8 cellular contexts compared by ENCODE assay signal in the genomic region with DNA sequence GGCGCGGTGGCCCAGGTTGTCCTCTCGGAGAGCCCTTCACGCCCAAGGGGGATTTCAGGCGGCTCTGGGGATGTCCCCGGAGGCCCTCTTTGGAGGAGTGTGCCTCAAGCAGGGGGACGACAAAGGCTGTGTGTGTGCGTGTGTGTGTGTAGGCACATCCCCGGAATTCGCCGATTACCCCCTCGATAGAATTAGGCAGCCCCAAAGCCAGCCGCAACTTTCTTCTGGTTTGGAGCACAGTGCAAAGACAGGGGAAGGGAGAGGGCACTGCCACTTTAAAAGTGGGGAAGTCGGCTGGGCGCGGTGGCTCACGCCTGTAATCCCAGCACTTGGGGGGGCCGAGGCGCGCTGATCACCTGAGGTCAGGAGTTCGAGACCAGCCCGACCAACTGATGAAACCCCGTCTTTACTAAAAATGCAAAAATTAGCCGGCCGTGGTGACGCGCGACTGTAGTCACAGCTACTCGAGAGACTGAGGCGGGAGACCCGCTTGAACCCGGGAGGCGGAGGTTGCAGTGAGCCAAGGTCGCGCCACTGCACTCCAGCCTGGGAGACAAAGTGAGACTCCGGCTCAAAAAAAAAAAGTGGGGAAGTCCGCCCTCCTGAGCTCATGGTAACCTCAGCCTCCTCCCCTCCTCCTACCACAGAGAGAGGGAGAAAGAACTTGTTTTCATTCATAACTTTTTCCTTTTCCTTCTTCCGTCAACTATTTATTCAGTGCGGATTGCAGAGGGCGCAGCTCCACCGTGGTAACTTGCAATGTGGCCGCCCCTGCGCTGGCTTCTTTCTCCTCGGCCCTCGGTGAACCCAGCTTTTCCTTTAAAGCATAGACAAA. TPM values are rescaled to one million over a fixed set of nuclear protein-coding genes. Genes with fewer than 3 reads are reported as not detected.
DNase-seq lines count a peak whose midpoint lies in the region; ATAC-seq, FAIRE-seq and TF ChIP-seq lines count a peak whose summit lies in the region.

No MANE protein-coding gene starts in this region.

- TF ChIP-seq RAD21 in K562 (CRISPR knock-in tag; conservative IDR thresholded peaks at IDR 0.05 in 1 of 2, IDR thresholded peaks at IDR 0.05 in 1 of 2) = no peak

- no peak for FAIRE-seq in K562 (lab: Jason Lieb, UNC)

- H3K27me3 ChIP-seq in HUES48 (ENCODE audit: control insufficient read depth, insufficient read depth, low read length) (no peaks in the 10 kb centered on the region), K562 (ENCODE audit: control insufficient read depth in 2 of 2, insufficient read depth in 2 of 2, low read length in 2 of 2) (peaks cover 0 to 8% of the 10 kb centered on the region in 2 experiments; a peak in 1 of 5 replicates), iPS-18a (ENCODE audit: control insufficient read depth, insufficient read depth, low read length) (no peaks in the 10 kb centered on the region), skeletal muscle satellite cell (ENCODE audit: control insufficient read depth, insufficient read depth, low read length) (no peaks in the 10 kb centered on the region)

- POLR2A ChIA-PET in K562 (lab: Yijun Ruan, JAX) = interaction anchor here (0.7 kb wide), 1 partner anchor 15 kb away, joined by 3 read pairs; no protein-coding TSS in a partner anchor

- peaks cover 19% of the 10 kb centered on the region for H3K4me1 ChIP-seq in HUES48 (ENCODE audit: control insufficient read depth, insufficient read depth, low read length)
- peaks cover 2 to 19% of the 10 kb centered on the region in 2 experiments; a peak in 3 of 5 replicates for H3K4me1 ChIP-seq in K562 (replicated peaks in 1 of 2; ENCODE audit: control insufficient read depth in 2 of 2, insufficient read depth in 2 of 2, low read length in 2 of 2)
- H3K4me1 ChIP-seq in iPS-18a (ENCODE audit: control insufficient read depth, low read depth, low read length) = peaks cover 15% of the 10 kb centered on the region
- H3K4me1 ChIP-seq in skeletal muscle satellite cell (ENCODE audit: control insufficient read depth, insufficient read depth, low read length) = peaks cover 18% of the 10 kb centered on the region

- TF ChIP-seq POLR2A in K562 (conservative IDR thresholded peaks at IDR 0.05) = no peak

- peak overlapping the region; percentile 91 for H3K4me3 ChIP-seq in HUES48 (ENCODE audit: low read depth, low read length)
- peak overlapping the region; percentile 36 for H3K4me3 ChIP-seq in K562
- H3K4me3 ChIP-seq in iPS-18a (ENCODE audit: low read length) = peak overlapping the region; percentile 86
- H3K4me3 ChIP-seq in skeletal muscle satellite cell (ENCODE audit: low read length) = peak overlapping the region; percentile 82

- H3K9ac ChIP-seq in HUES48 (ENCODE audit: low read depth, low read length) = peak overlapping the region; percentile 81
- peak overlapping the region; percentile 12 to 59; a peak in 2 of 4 replicates for H3K9ac ChIP-seq in K562 (ENCODE audit: insufficient read depth in 1 of 2, low read depth in 2 of 2, low read length in 2 of 2)
- peak overlapping the region; percentile 80 for H3K9ac ChIP-seq in iPS-18a (ENCODE audit: low read length)
- H3K9ac ChIP-seq in skeletal muscle satellite cell (ENCODE audit: low read depth, low read length) = peak overlapping the region; percentile 88

- no peaks in the 10 kb centered on the region for H4K20me1 ChIP-seq in K562 (replicated peaks; ENCODE audit: control insufficient read depth, insufficient read depth, low read length)

- CTCF ChIA-PET in K562 (lab: Yijun Ruan, JAX; ENCODE audit: low intra/inter-chr PET ratio) = interaction anchor here (0.7 kb wide), 1 partner anchor 30 kb away, joined by 5 read pairs; no protein-coding TSS in a partner anchor

- intact Hi-C loops in K562 (cut with micrococcal nuclease) = loop anchor here (5.0 to 10.0 kb wide), 2 partner anchors 43 to 166 kb away; no protein-coding TSS in a partner anchor

- H3K79me2 ChIP-seq in K562 (ENCODE audit: control insufficient read depth, insufficient read depth, low read length) = no peaks in the 10 kb centered on the region

- H3K4me2 ChIP-seq in K562 (ENCODE audit: insufficient read depth, low read length) (peak overlapping the region; percentile 53), skeletal muscle satellite cell (ENCODE audit: low read length) (peak overlapping the region; percentile 92)

- TF ChIP-seq CTCF in K562 (IDR thresholded peaks at IDR 0.05 in 2 of 3, conservative IDR thresholded peaks at IDR 0.05 in 1 of 3; ENCODE audit: insufficient read depth in 2 of 3, low read depth in 1 of 3, low read length in 3 of 3) = no peak

- peak overlapping the region; percentile 42 for H2AFZ ChIP-seq in K562 (ENCODE audit: low read depth, low read length)

- H3K9me3 ChIP-seq in HUES48 (ENCODE audit: control insufficient read depth, insufficient read depth, low read length) = no peaks in the 10 kb centered on the region
- H3K9me3 ChIP-seq in K562 (replicated peaks; ENCODE audit: control insufficient read depth, insufficient read depth, low read depth, low read length) = 0 out of 2 replicates have a peak, but pooled peaks cover 2% of the 10 kb centered on the region
- H3K9me3 ChIP-seq in iPS-18a (ENCODE audit: control insufficient read depth, low read depth, low read length) = no peaks in the 10 kb centered on the region
- no peaks in the 10 kb centered on the region for H3K9me3 ChIP-seq in skeletal muscle satellite cell (replicated peaks; ENCODE audit: low read length)

- TF ChIP-seq EP300 in K562 (IDR thresholded peaks at IDR 0.05; ENCODE audit: low read length) = no peak

- H3K27ac ChIP-seq in HUES48 (ENCODE audit: low read depth, low read length) (peak overlapping the region; percentile 87), K562 (ENCODE audit: extremely low read depth, low read depth, low read length) (no peak overlapping the region), iPS-18a (ENCODE audit: low read length) (peak overlapping the region; percentile 73)

- WGBS in K562 (ENCODE audit: insufficient coverage, low coverage, missing lambda C conversion rate) = 48% methylated on average over 39 of the region's 45 CpGs

- DNase-seq in Caki2 (ENCODE audit: low read depth) (peak; percentile 77), T1000 (lab: John Stamatoyannopoulos, UW) (peak; percentile 14), K562 (ENCODE audit: extremely low read depth in 1 of 4, low spot score in 3 of 4) (peak in 1 of 4 experiments; percentile 18), GM19240 (ENCODE audit: insufficient read length, low spot score) (no peak)

- no peaks in the 10 kb centered on the region for H3K9me1 ChIP-seq in K562 (ENCODE audit: control insufficient read depth, insufficient read depth, low read length)

- in situ Hi-C loops in Caki2 (cut with HindIII; ENCODE audit: low pct_unique_long_range_greater_than_20kb, low sequenced_read_pairs) (loop anchor here (25.0 kb wide), 1 partner anchor 263 kb away; no protein-coding TSS in a partner anchor), K562 (cut with MboI) (no loop called here)

- H3K36me3 ChIP-seq in HUES48 (ENCODE audit: control insufficient read depth, insufficient read depth, low read length) (peaks cover 32% of the 10 kb centered on the region), K562 (ENCODE audit: control insufficient read depth, insufficient read depth, low read length) (no peaks in the 10 kb centered on the region), iPS-18a (ENCODE audit: control insufficient read depth, low read depth, low read length) (peaks cover 33% of the 10 kb centered on the region), skeletal muscle satellite cell (ENCODE audit: insufficient read depth, low read length) (peaks cover 17% of the 10 kb centered on the region)

- ATAC-seq in GM21360 (IDR thresholded peaks at IDR 0.05; ENCODE audit: unreplicated experiment) (peak; percentile 32), K562 (peak; percentile 20)

- TSS peak; percentile 14 for BruUV-seq in K562 (replicated peaks; lab: Mats Ljungman, UMichigan)

TF ChIP-seq in K562, 482 proteins besides CTCF, POLR2A, EP300 and RAD21 (continues in another document):
- TF ChIP-seq PHB (CRISPR knock-in tag; IDR thresholded peaks at IDR 0.05) = no peak
- TF ChIP-seq TEAD2 (tag; IDR thresholded peaks at IDR 0.05) = no peak
- TF ChIP-seq, protein P1, sequence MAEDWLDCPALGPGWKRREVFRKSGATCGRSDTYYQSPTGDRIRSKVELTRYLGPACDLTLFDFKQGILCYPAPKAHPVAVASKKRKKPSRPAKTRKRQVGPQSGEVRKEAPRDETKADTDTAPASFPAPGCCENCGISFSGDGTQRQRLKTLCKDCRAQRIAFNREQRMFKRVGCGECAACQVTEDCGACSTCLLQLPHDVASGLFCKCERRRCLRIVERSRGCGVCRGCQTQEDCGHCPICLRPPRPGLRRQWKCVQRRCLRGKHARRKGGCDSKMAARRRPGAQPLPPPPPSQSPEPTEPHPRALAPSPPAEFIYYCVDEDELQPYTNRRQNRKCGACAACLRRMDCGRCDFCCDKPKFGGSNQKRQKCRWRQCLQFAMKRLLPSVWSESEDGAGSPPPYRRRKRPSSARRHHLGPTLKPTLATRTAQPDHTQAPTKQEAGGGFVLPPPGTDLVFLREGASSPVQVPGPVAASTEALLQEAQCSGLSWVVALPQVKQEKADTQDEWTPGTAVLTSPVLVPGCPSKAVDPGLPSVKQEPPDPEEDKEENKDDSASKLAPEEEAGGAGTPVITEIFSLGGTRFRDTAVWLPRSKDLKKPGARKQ (CRISPR knock-in tag; IDR thresholded peaks at IDR 0.05) = no peak

RNA-seq across cellular contexts. Expression of a gene that starts 2.4 kb away (rescaled TPM):
- 0.98 and 2.6 TPM in 2 replicates for total RNA-seq in Caki2 (2014; rRNA removed; shearing (Covaris generic); ENCODE audit: low replicate concordance)
- total RNA-seq in K562 (2011; cell fraction: chromatin; rRNA removed; ENCODE audit: low replicate concordance) = 3.2 TPM in 2 replicates
- total RNA-seq in K562 (2011; cell fraction: nucleolus; rRNA removed) = 1.4 and 2.3 TPM in 2 replicates
- total RNA-seq in K562 (2011; cell fraction: nucleoplasm; rRNA removed) = 2.4 and 3.0 TPM in 2 replicates
- 0.37 and 1.9 TPM in 2 replicates for total RNA-seq in K562 (2014; rRNA removed)
- total RNA-seq in K562 (2014; rRNA removed; fragmentation: Illumina TruSeq; extraction: Trizol) = 0.25 and 0.54 TPM in 2 replicates
- 0.15 and 0.29 TPM in 2 replicates for total RNA-seq in K562 (2015; rRNA removed; fragmentation: Illumina TruSeq; extraction: Trizol)
- total RNA-seq in K562 (2021) = 1.00 and 1.0 TPM in 2 replicates
- polyA plus RNA-seq in K562 (2011; rRNA removed) = 0.91 and 1.1 TPM in 2 replicates
- polyA plus RNA-seq in K562 (2011; cell fraction: cytosol; rRNA removed) = 0.66 and 1.4 TPM in 2 replicates
- polyA plus RNA-seq in K562 (2011; cell fraction: nucleus; rRNA removed) = 1.5 and 1.9 TPM in 2 replicates
- polyA plus RNA-seq in K562 (2012) = 0.30 and 0.32 TPM in 2 replicates
- polyA plus RNA-seq in K562 (2014; fragmentation: Illumina TruSeq; extraction: Trizol) = 0.36 and 0.55 TPM in 2 replicates
- under 1 TPM in 1 of 2 experiments, not detected in 1; 0.18 TPM for polyA plus RNA-seq in K562 (2014; fragmentation: Nextera tagmentation; extraction: Ambion mirVana)
- polyA plus RNA-seq in K562 (2014; rRNA removed) = 0.36 and 0.81 TPM in 2 replicates
- polyA minus RNA-seq in K562 (2011; rRNA and poly(A)+ RNA removed) = 1.1 and 2.4 TPM in 2 replicates
- polyA minus RNA-seq in K562 (2011; cell fraction: cytosol; rRNA and poly(A)+ RNA removed) = 0.67 and 1.3 TPM in 2 replicates
- 1.8 and 3.6 TPM in 2 replicates for polyA minus RNA-seq in K562 (2011; cell fraction: nucleus; rRNA and poly(A)+ RNA removed)
- total RNA-seq in skeletal muscle satellite cell (2012; rRNA removed) = 6.6 and 14.9 TPM in 2 replicates

Comparison
In these comparisons a context has a peak if more than half of its experiments do, and no peak if none do; other contexts are left out.
1. H3K4me3 ChIP-seq: peak in every context shown above with its lines; median percentile 91 in HUES48; 86 in iPS-18a; 82 in skeletal muscle satellite cell; 36 in K562.
2. H3K9ac ChIP-seq: peak in every context shown above with its lines; median percentile 88 in skeletal muscle satellite cell; 81 in HUES48; 80 in iPS-18a; 36 in K562.